ENCODE assay signal across 8 cellular contexts in genomic region chr21:43362306-43362927, GRCh38.
DNase-seq lines count a peak whose midpoint lies in the region; ATAC-seq and TF ChIP-seq lines count a peak whose summit lies in the region.

No MANE protein-coding gene starts in this region.

- peak; percentile 91 for DNase-seq in GM12865 (ENCODE audit: low read depth)
- peak; percentile 40 for DNase-seq in T1000 (lab: John Stamatoyannopoulos, UW)
- peak; percentile 78 for DNase-seq in astrocyte of the spinal cord (ENCODE audit: low read depth, low spot score)
- peak; percentile 26 for DNase-seq in inferior parietal cortex (ENCODE audit: extremely low spot score)
- DNase-seq in stimulated activated CD4-positive, alpha-beta T cell treated with anti-CD3 and anti-CD28 coated beads, Interleukin-2, amount 100 ng/mL, for 24 hours: peak; percentile 71 to 72
- no peak for DNase-seq in kidney glomerular epithelial cell (lab: John Stamatoyannopoulos, UW)
- DNase-seq in progenitor cell of endocrine pancreas (ENCODE audit: low spot score, unreplicated experiment): no peak

- no peaks in the 10 kb centered on the region for H3K36me3 Mint-ChIP-seq in progenitor cell of endocrine pancreas (ENCODE audit: insufficient read depth)

- no peaks in the 10 kb centered on the region for H3K9me3 Mint-ChIP-seq in progenitor cell of endocrine pancreas (ENCODE audit: low read depth)

- in situ Hi-C loops in astrocyte of the spinal cord (cut with HindIII; ENCODE audit: low sequenced_read_pairs): no loop called here

- ATAC-seq in HG03354 (IDR thresholded peaks at IDR 0.05; ENCODE audit: poor library complexity, severe bottlenecking, unreplicated experiment): peak; percentile 67

- peaks cover 33% of the 10 kb centered on the region for H3K27me3 Mint-ChIP-seq in progenitor cell of endocrine pancreas

- no peak overlapping the region for H3K27ac Mint-ChIP-seq in progenitor cell of endocrine pancreas

- peak overlapping the region; percentile 79 for H3K4me3 ChIP-seq in GM12865 (ENCODE audit: low read depth, low read length)
- H3K4me3 ChIP-seq in astrocyte of the spinal cord (ENCODE audit: low read depth, low read length): no peak overlapping the region

- TF ChIP-seq CTCF in GM12865 (IDR thresholded peaks at IDR 0.05; ENCODE audit: insufficient read depth, low read depth, low read length, missing control alignments): no peak
- no peak for TF ChIP-seq CTCF in astrocyte of the spinal cord (IDR thresholded peaks at IDR 0.05; ENCODE audit: low read depth, low read length)
- no peak for TF ChIP-seq CTCF in progenitor cell of endocrine pancreas (IDR thresholded peaks at IDR 0.05; ENCODE audit: unreplicated experiment)

- H3K4me1 Mint-ChIP-seq in progenitor cell of endocrine pancreas (ENCODE audit: low read depth): peaks cover 10% of the 10 kb centered on the region

- H3K4me3 Mint-ChIP-seq in progenitor cell of endocrine pancreas (ENCODE audit: low read depth): no peak overlapping the region

Comparison
In these comparisons a context has a peak if more than half of its experiments do, and no peak if none do; other contexts are left out.
1. DNase-seq: peak in GM12865 (single experiment), T1000 (single experiment), astrocyte of the spinal cord (single experiment), inferior parietal cortex (single experiment) and stimulated activated CD4-positive, alpha-beta T cell treated with anti-CD3 and anti-CD28 coated beads, Interleukin-2, amount 100 ng/mL, for 24 hours (2 of 2); none in kidney glomerular epithelial cell (single experiment) and progenitor cell of endocrine pancreas (single experiment).